In genomic region chr15:42133892-42134502, GRCh38 we compare ENCODE assay signal across 8 cellular contexts. TPM values are rescaled to one million over a fixed set of nuclear protein-coding genes. Genes with fewer than 3 reads are reported as not detected.
A peak's percentile ranks its signal among the peaks of the same experiment; 100 is the strongest.
DNase-seq lines count a peak whose midpoint lies in the region; ATAC-seq, FAIRE-seq and TF ChIP-seq lines count a peak whose summit lies in the region.

No MANE protein-coding gene starts in this region.

- H3K36me3 Mint-ChIP-seq in activated B cell treated with CpG ODN at 0.5 μM for 24 hours (ENCODE audit: low read depth), result no peaks in the 10 kb centered on the region
- H3K36me3 Mint-ChIP-seq in naive thymus-derived CD8-positive, alpha-beta T cell, result no peaks in the 10 kb centered on the region

- POLR2A ChIA-PET in activated B cell treated with CpG ODN at 0.5 μM for 24 hours (lab: Charles Lee), result no interaction called here
- POLR2A ChIA-PET in naive thymus-derived CD8-positive, alpha-beta T cell (lab: Charles Lee), result no interaction called here

- peak; percentile 91 for FAIRE-seq in urothelium cell line (lab: Jason Lieb, UNC)

- H3K27me3 Mint-ChIP-seq in activated B cell treated with CpG ODN at 0.5 μM for 24 hours, result peaks cover 10% of the 10 kb centered on the region
- peaks cover 2 to 24% (median 13%) of the 10 kb centered on the region in 5 donors for H3K27me3 Mint-ChIP-seq in naive thymus-derived CD8-positive, alpha-beta T cell

- no peak overlapping the region for H3K4me3 Mint-ChIP-seq in activated B cell treated with CpG ODN at 0.5 μM for 24 hours
- H3K4me3 Mint-ChIP-seq in naive thymus-derived CD8-positive, alpha-beta T cell, result no peak overlapping the region

- DNase-seq in NK-92 treated with Interleukin-12 subunit alpha and Interleukin-12 subunit beta, amount 100 ng/mL, for 24 hours (lab: John Stamatoyannopoulos, UW), result peak; percentile 30
- DNase-seq in NK-92 (lab: John Stamatoyannopoulos, UW; ENCODE audit: unreplicated experiment), result no peak
- peak; percentile 8 to 10 for DNase-seq in NCI-H1930 (lab: John Stamatoyannopoulos, UW)
- DNase-seq in activated B cell treated with CpG ODN at 0.5 μM for 24 hours, result no peak
- DNase-seq in dermis blood vessel endothelial cell, result peak; percentile 78
- DNase-seq in naive thymus-derived CD8-positive, alpha-beta T cell, result peak in 5 of 10 donors; percentile 5 to 31 (median 11)
- peak; percentile 74 for DNase-seq in urothelium cell line (ENCODE audit: low spot score)

- CTCF ChIA-PET in activated B cell treated with CpG ODN at 0.5 μM for 24 hours (lab: Charles Lee), result interaction anchor here (1.5 kb wide), 1 partner anchor 145 kb away, joined by 4 read pairs; no protein-coding TSS in a partner anchor

- TF ChIP-seq CTCF in activated B cell treated with CpG ODN at 0.5 μM for 24 hours (IDR thresholded peaks at IDR 0.05), result no peak

- H3K27ac Mint-ChIP-seq in activated B cell treated with CpG ODN at 0.5 μM for 24 hours, result no peak overlapping the region
- peak overlapping the region in 1 of 10 donors; percentile 54 for H3K27ac Mint-ChIP-seq in naive thymus-derived CD8-positive, alpha-beta T cell

- intact Hi-C loops in activated B cell treated with CpG ODN at 0.5 μM for 24 hours (cut with micrococcal nuclease), result no loop called here

- no peaks in the 10 kb centered on the region for H3K9me3 Mint-ChIP-seq in activated B cell treated with CpG ODN at 0.5 μM for 24 hours
- no peaks in the 10 kb centered on the region for H3K9me3 Mint-ChIP-seq in naive thymus-derived CD8-positive, alpha-beta T cell

- ATAC-seq in activated B cell treated with CpG ODN at 0.5 μM for 24 hours (ENCODE audit: low read depth) (peak; percentile 58), GM21717 (IDR thresholded peaks at IDR 0.05; ENCODE audit: unreplicated experiment) (no peak)
- ATAC-seq in naive thymus-derived CD8-positive, alpha-beta T cell, result peak; percentile 39 to 53

- no peaks in the 10 kb centered on the region for H3K4me1 Mint-ChIP-seq in activated B cell treated with CpG ODN at 0.5 μM for 24 hours
- H3K4me1 Mint-ChIP-seq in naive thymus-derived CD8-positive, alpha-beta T cell, result peaks cover 0 to 2% (median 0%) of the 10 kb centered on the region in 4 donors

RNA-seq across cellular contexts. Expression of gene PLA2G4F, which starts 22.4 kb away (rescaled TPM):
- total RNA-seq in activated B cell treated with CpG ODN at 0.5 μM for 24 hours, result not detected in 2 replicates
- total RNA-seq in dermis blood vessel endothelial cell, result not detected in 2 replicates
- total RNA-seq in naive thymus-derived CD8-positive, alpha-beta T cell, result not detected
- polyA plus RNA-seq in naive thymus-derived CD8-positive, alpha-beta T cell, result under 1 TPM in 1 of 3 donors, not detected in 2; 0.04 TPM

RNA-seq across cellular contexts. Expression of gene PLA2G4D, which starts 39.6 kb away (rescaled TPM):
- total RNA-seq in activated B cell treated with CpG ODN at 0.5 μM for 24 hours, result not detected in 2 replicates
- total RNA-seq in dermis blood vessel endothelial cell, result 0.17 TPM in 1 of 2 replicates, not detected in the other
- not detected for total RNA-seq in naive thymus-derived CD8-positive, alpha-beta T cell
- polyA plus RNA-seq in naive thymus-derived CD8-positive, alpha-beta T cell, result not detected

Comparison
In these comparisons a context has a peak if more than half of its experiments do, and no peak if none do; other contexts are left out.
1. DNase-seq: peak in NK-92 treated with Interleukin-12 subunit alpha and Interleukin-12 subunit beta, amount 100 ng/mL, for 24 hours (single experiment), NCI-H1930 (2 of 2), dermis blood vessel endothelial cell (single experiment) and urothelium cell line (single experiment); none in NK-92 (single experiment) and activated B cell treated with CpG ODN at 0.5 μM for 24 hours (single experiment).